Comparison of ENCODE assay signal across 13 cellular contexts in genomic region chr16:84482951-84483881, GRCh38.
"Had no signal": no experiment of that assay in that cellular context is flagged by ENCODE, and none has a peak within 500 bp of the region (broad histone marks: within the 10 kb centered on the region; RNA-seq: fewer than 3 reads in every experiment).

No MANE protein-coding gene starts in this region.

- DNase-seq: activated CD4-positive, alpha-beta memory T cell treated with anti-CD3 and anti-CD28 coated beads, Interleukin-2, amount 10 ng/mL, durations not matched to agents 7 days and 5 days; activated naive CD4-positive, alpha-beta T cell treated with anti-CD3 and anti-CD28 coated beads, Interleukin-2, amount 10 ng/mL, durations not matched to agents 7 days and 5 days; body of pancreas; endodermal cell; erythroblast; immature natural killer cell; left cardiac atrium; mucosa of descending colon; stimulated activated CD4-positive, alpha-beta T cell treated with anti-CD3 and anti-CD28 coated beads, Interleukin-4, amount 100 ng/mL, for 1 hour; T-helper 9 cell had no signal

- H3K27ac Mint-ChIP-seq: activated CD4-positive, alpha-beta memory T cell treated with anti-CD3 and anti-CD28 coated beads, Interleukin-2, amount 10 ng/mL, durations not matched to agents 7 days and 5 days; activated naive CD4-positive, alpha-beta T cell treated with anti-CD3 and anti-CD28 coated beads, Interleukin-2, amount 10 ng/mL, durations not matched to agents 7 days and 5 days; activated T-helper 2 cell treated with anti-CD3 and anti-CD28 coated beads, Interferon-gamma antibody, Interleukin-2, Interleukin-4, amounts not matched to agents 10 μg/mL and 5 μg/mL and 100 μg/mL, durations not matched to agents 14 hours and 24 hours and 36 hours; endodermal cell; immature natural killer cell had no signal

- H3K4me1 Mint-ChIP-seq: activated CD4-positive, alpha-beta memory T cell treated with anti-CD3 and anti-CD28 coated beads, Interleukin-2, amount 10 ng/mL, durations not matched to agents 7 days and 5 days; activated naive CD4-positive, alpha-beta T cell treated with anti-CD3 and anti-CD28 coated beads, Interleukin-2, amount 10 ng/mL, durations not matched to agents 7 days and 5 days; endodermal cell; immature natural killer cell; naive thymus-derived CD8-positive, alpha-beta T cell had no signal

- H3K9me3 Mint-ChIP-seq: activated CD4-positive, alpha-beta memory T cell treated with anti-CD3 and anti-CD28 coated beads, Interleukin-2, amount 10 ng/mL, durations not matched to agents 7 days and 5 days; activated naive CD4-positive, alpha-beta T cell treated with anti-CD3 and anti-CD28 coated beads, Interleukin-2, amount 10 ng/mL, durations not matched to agents 7 days and 5 days; activated T-helper 2 cell treated with anti-CD3 and anti-CD28 coated beads, Interferon-gamma antibody, Interleukin-2, Interleukin-4, amounts not matched to agents 10 μg/mL and 5 μg/mL and 100 μg/mL, durations not matched to agents 14 hours and 24 hours and 36 hours; endodermal cell; immature natural killer cell; naive thymus-derived CD8-positive, alpha-beta T cell had no signal

- H3K4me3 ChIP-seq: body of pancreas, mucosa of descending colon, tibial nerve had no signal

- H3K4me3 Mint-ChIP-seq: activated CD4-positive, alpha-beta memory T cell treated with anti-CD3 and anti-CD28 coated beads, Interleukin-2, amount 10 ng/mL, durations not matched to agents 7 days and 5 days; activated naive CD4-positive, alpha-beta T cell treated with anti-CD3 and anti-CD28 coated beads, Interleukin-2, amount 10 ng/mL, durations not matched to agents 7 days and 5 days; endodermal cell; immature natural killer cell; naive thymus-derived CD8-positive, alpha-beta T cell had no signal

- H3K27me3 Mint-ChIP-seq: activated CD4-positive, alpha-beta memory T cell treated with anti-CD3 and anti-CD28 coated beads, Interleukin-2, amount 10 ng/mL, durations not matched to agents 7 days and 5 days; activated naive CD4-positive, alpha-beta T cell treated with anti-CD3 and anti-CD28 coated beads, Interleukin-2, amount 10 ng/mL, durations not matched to agents 7 days and 5 days; naive thymus-derived CD8-positive, alpha-beta T cell had no signal

- H3K4me1 ChIP-seq: body of pancreas had no signal

- ATAC-seq: body of pancreas; naive thymus-derived CD8-positive, alpha-beta T cell had no signal

- H3K27ac ChIP-seq: body of pancreas had no signal

- H3K9me3 ChIP-seq: body of pancreas, mucosa of descending colon, tibial nerve had no signal

- H3K27me3 ChIP-seq: body of pancreas, tibial nerve had no signal
